In genomic region chr9:97551308-97551707, GRCh38 we compare ENCODE assay signal across 7 cellular contexts. TPM values are rescaled to one million over a fixed set of nuclear protein-coding genes. Genes with fewer than 3 reads are reported as not detected.
"Had no signal": no experiment of that assay in that cellular context is flagged by ENCODE, and none has a peak within 500 bp of the region (broad histone marks: within the 10 kb centered on the region; RNA-seq: fewer than 3 reads in every experiment).

No MANE protein-coding gene starts in this region.

- H3K4me3 Mint-ChIP-seq: IgD-negative memory B cell had no signal

- H3K4me3 ChIP-seq: K562 had no signal

- DNase-seq: IMR-90, KBM-7 had no signal

- H3K4me1 Mint-ChIP-seq: IgD-negative memory B cell had no signal

- ATAC-seq: K562 had no signal

- H3K27ac Mint-ChIP-seq: IgD-negative memory B cell had no signal

- H3K27ac ChIP-seq: HL-60 had no signal

- FAIRE-seq: HTR-8/SVneo, K562 had no signal

RNA-seq across cellular contexts. Expression of gene TMOD1, which starts 49.8 kb away (rescaled TPM):
- total RNA-seq: HT-29 had no signal
